25 cellular contexts compared by ENCODE assay signal in genomic region chr17:41103896-41104295, GRCh38. TPM values are rescaled to one million over a fixed set of nuclear protein-coding genes. Genes with fewer than 3 reads are reported as not detected.
"Had no signal": no experiment of that assay in that cellular context is flagged by ENCODE, and none has a peak within 500 bp of the region (broad histone marks: within the 10 kb centered on the region; RNA-seq: fewer than 3 reads in every experiment).

No MANE protein-coding gene starts in this region.

- H3K9me3 ChIP-seq: esophagus squamous epithelium, lower lobe of right lung, pancreas, thoracic aorta, upper lobe of right lung had no signal

- H3K4me1 ChIP-seq: esophagus squamous epithelium, lower lobe of right lung, pancreas, upper lobe of right lung had no signal

- H3K36me3 ChIP-seq: brain microvascular endothelial cell, esophagus squamous epithelium, lower lobe of right lung, pancreas, thoracic aorta, upper lobe of right lung had no signal

- DNase-seq: activated B cell treated with CpG ODN at 0.5 μM for 24 hours; activated CD4-positive, alpha-beta T cell treated with anti-CD3 and anti-CD28 coated beads, Interleukin-2, amount 10 ng/mL, durations not matched to agents 24 days and 14 days; activated CD8-positive, alpha-beta memory T cell treated with anti-CD3 and anti-CD28 coated beads, Interleukin-2, amount 50 U/mL, for 4 hours; activated CD8-positive, alpha-beta T cell treated with anti-CD3 and anti-CD28 coated beads, Interleukin-2, amount 10 ng/mL, durations not matched to agents 7 days and 5 days; activated gamma-delta T cell; activated T-cell treated with anti-CD3 and anti-CD28 coated beads, Interleukin-2, amount 50 U/mL, for 48 hours; amygdala; cortex of kidney; effector CD8-positive, alpha-beta T cell; esophagus squamous epithelium; left colon; lower lobe of right lung; naive B cell; pancreas; stimulated activated CD4-positive, alpha-beta T cell treated with anti-CD3 and anti-CD28 coated beads, Interleukin-12 subunit alpha, Interleukin-12 subunit beta, amount 100 ng/mL, for 4 hours; stimulated activated CD4-positive, alpha-beta T cell treated with anti-CD3 and anti-CD28 coated beads, Interleukin-2, amount 100 ng/mL, for 24 hours; upper lobe of right lung had no signal

- H3K27me3 ChIP-seq: brain microvascular endothelial cell, pancreas, upper lobe of right lung had no signal

- H3K4me3 ChIP-seq: esophagus squamous epithelium, lower lobe of right lung, pancreas, thoracic aorta, upper lobe of right lung had no signal

- ATAC-seq: activated CD8-positive, alpha-beta T cell treated with anti-CD3 and anti-CD28 coated beads, Interleukin-2, amount 10 ng/mL, durations not matched to agents 7 days and 5 days; left colon; lower lobe of right lung; pancreas; sciatic nerve; stimulated activated effector memory CD8-positive, alpha-beta T cell treated with anti-CD3 and anti-CD28 coated beads, Interleukin-12 subunit alpha, Interleukin-12 subunit beta, amount 100 ng/mL, for 72 hours; upper lobe of right lung had no signal

- H3K27ac ChIP-seq: brain microvascular endothelial cell, esophagus squamous epithelium, lower lobe of right lung, pancreas, thoracic aorta, upper lobe of right lung had no signal

RNA-seq across cellular contexts. Expression of gene KRTAP4-9, which starts 1.3 kb away (rescaled TPM):
- total RNA-seq: activated B cell treated with CpG ODN at 0.5 μM for 24 hours; activated CD4-positive, alpha-beta T cell treated with anti-CD3 and anti-CD28 coated beads, Interleukin-2, amount 10 ng/mL, durations not matched to agents 24 days and 14 days; activated CD8-positive, alpha-beta T cell treated with anti-CD3 and anti-CD28 coated beads, Interleukin-2, amount 10 ng/mL, durations not matched to agents 7 days and 5 days; activated naive CD4-positive, alpha-beta T cell treated with anti-CD3 and anti-CD28 coated beads, Interleukin-2, amount 50 U/mL, for 72 hours; endothelial cell of umbilical vein; esophagus squamous epithelium; left colon; lower lobe of right lung; mononuclear cell; pancreas; sciatic nerve; T-helper 2 cell treated with Interferon-gamma antibody and Interleukin-4, amounts not matched to agents 100 ng/mL and 5 ng/mL, for 36 hours; thoracic aorta; upper lobe of right lung had no signal
- polyA plus RNA-seq: endothelial cell of umbilical vein, pancreas had no signal

RNA-seq across cellular contexts. Expression of gene KRTAP4-16, which starts 1.9 kb away (rescaled TPM):
- total RNA-seq: activated B cell treated with CpG ODN at 0.5 μM for 24 hours; activated CD4-positive, alpha-beta T cell treated with anti-CD3 and anti-CD28 coated beads, Interleukin-2, amount 10 ng/mL, durations not matched to agents 24 days and 14 days; activated CD8-positive, alpha-beta T cell treated with anti-CD3 and anti-CD28 coated beads, Interleukin-2, amount 10 ng/mL, durations not matched to agents 7 days and 5 days; activated naive CD4-positive, alpha-beta T cell treated with anti-CD3 and anti-CD28 coated beads, Interleukin-2, amount 50 U/mL, for 72 hours; endothelial cell of umbilical vein; esophagus squamous epithelium; left colon; lower lobe of right lung; mononuclear cell; pancreas; sciatic nerve; T-helper 2 cell treated with Interferon-gamma antibody and Interleukin-4, amounts not matched to agents 100 ng/mL and 5 ng/mL, for 36 hours; thoracic aorta; upper lobe of right lung had no signal
- polyA plus RNA-seq: endothelial cell of umbilical vein, pancreas had no signal

RNA-seq across cellular contexts. Expression of gene KRTAP4-8, which starts 6.0 kb away (rescaled TPM):
- total RNA-seq: activated B cell treated with CpG ODN at 0.5 μM for 24 hours; activated CD4-positive, alpha-beta T cell treated with anti-CD3 and anti-CD28 coated beads, Interleukin-2, amount 10 ng/mL, durations not matched to agents 24 days and 14 days; activated CD8-positive, alpha-beta T cell treated with anti-CD3 and anti-CD28 coated beads, Interleukin-2, amount 10 ng/mL, durations not matched to agents 7 days and 5 days; activated naive CD4-positive, alpha-beta T cell treated with anti-CD3 and anti-CD28 coated beads, Interleukin-2, amount 50 U/mL, for 72 hours; endothelial cell of umbilical vein; esophagus squamous epithelium; left colon; lower lobe of right lung; mononuclear cell; pancreas; sciatic nerve; T-helper 2 cell treated with Interferon-gamma antibody and Interleukin-4, amounts not matched to agents 100 ng/mL and 5 ng/mL, for 36 hours; thoracic aorta; upper lobe of right lung had no signal
- polyA plus RNA-seq: endothelial cell of umbilical vein, pancreas had no signal

RNA-seq across cellular contexts. Expression of gene KRTAP4-11, which starts 14.3 kb away (rescaled TPM):
- total RNA-seq: activated B cell treated with CpG ODN at 0.5 μM for 24 hours; activated CD4-positive, alpha-beta T cell treated with anti-CD3 and anti-CD28 coated beads, Interleukin-2, amount 10 ng/mL, durations not matched to agents 24 days and 14 days; activated CD8-positive, alpha-beta T cell treated with anti-CD3 and anti-CD28 coated beads, Interleukin-2, amount 10 ng/mL, durations not matched to agents 7 days and 5 days; activated naive CD4-positive, alpha-beta T cell treated with anti-CD3 and anti-CD28 coated beads, Interleukin-2, amount 50 U/mL, for 72 hours; endothelial cell of umbilical vein; left colon; lower lobe of right lung; mononuclear cell; pancreas; sciatic nerve; T-helper 2 cell treated with Interferon-gamma antibody and Interleukin-4, amounts not matched to agents 100 ng/mL and 5 ng/mL, for 36 hours; thoracic aorta; upper lobe of right lung had no signal
- polyA plus RNA-seq: endothelial cell of umbilical vein, pancreas had no signal

RNA-seq across cellular contexts. Expression of gene KRTAP4-7, which starts 19.9 kb away (rescaled TPM):
- total RNA-seq: activated B cell treated with CpG ODN at 0.5 μM for 24 hours; activated CD4-positive, alpha-beta T cell treated with anti-CD3 and anti-CD28 coated beads, Interleukin-2, amount 10 ng/mL, durations not matched to agents 24 days and 14 days; activated CD8-positive, alpha-beta T cell treated with anti-CD3 and anti-CD28 coated beads, Interleukin-2, amount 10 ng/mL, durations not matched to agents 7 days and 5 days; activated naive CD4-positive, alpha-beta T cell treated with anti-CD3 and anti-CD28 coated beads, Interleukin-2, amount 50 U/mL, for 72 hours; endothelial cell of umbilical vein; esophagus squamous epithelium; left colon; lower lobe of right lung; mononuclear cell; pancreas; sciatic nerve; T-helper 2 cell treated with Interferon-gamma antibody and Interleukin-4, amounts not matched to agents 100 ng/mL and 5 ng/mL, for 36 hours; thoracic aorta; upper lobe of right lung had no signal
- polyA plus RNA-seq: endothelial cell of umbilical vein, pancreas had no signal
